In the genomic region with DNA sequence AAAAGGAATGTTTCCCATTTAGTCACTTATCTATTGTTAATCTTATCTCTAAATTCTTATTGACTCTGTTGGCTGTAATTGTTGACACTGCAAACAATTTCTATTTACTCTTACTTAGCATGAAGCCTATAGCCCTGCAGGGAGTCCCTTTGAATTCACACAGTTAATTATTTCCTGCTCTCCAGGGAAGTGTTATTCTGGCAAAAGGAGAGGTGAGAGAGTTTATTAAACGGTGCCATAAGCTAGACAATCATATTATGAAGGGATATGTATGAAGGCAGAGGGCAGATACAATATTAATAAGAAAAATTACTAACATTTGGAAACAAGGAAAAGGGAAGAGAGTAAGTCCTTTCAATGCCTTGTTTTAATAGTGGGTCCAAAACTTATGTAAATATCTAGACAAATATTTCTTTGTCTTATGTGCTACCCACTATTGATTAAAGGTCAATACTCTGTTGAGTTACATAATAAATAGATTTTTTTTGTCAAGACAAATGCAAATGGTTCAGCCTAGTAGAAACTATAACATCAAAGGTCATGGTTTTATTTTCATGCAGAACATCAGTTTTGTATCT, we compare ENCODE assay signal across 17 cellular contexts.
A peak's percentile ranks its signal among the peaks of the same experiment; 100 is the strongest.
DNase-seq lines count a peak whose midpoint lies in the region; ATAC-seq and TF ChIP-seq lines count a peak whose summit lies in the region.
"Had no signal": no experiment of that assay in that cellular context is flagged by ENCODE, and none has a peak within 500 bp of the region (broad histone marks: within the 10 kb centered on the region; RNA-seq: fewer than 3 reads in every experiment).

No MANE protein-coding gene starts in this region.

- DNase-seq in DMS153 treated with DMSO at 0.1 percent for 48 hours (lab: John Stamatoyannopoulos, UW; ENCODE audit: unreplicated experiment), result peak; percentile 98
- peak; percentile 42 for DNase-seq in NCI-H128 (lab: John Stamatoyannopoulos, UW; ENCODE audit: unreplicated experiment)
- DNase-seq in NCI-H748 treated with DMSO at 0.1 percent for 48 hours (lab: John Stamatoyannopoulos, UW), result peak; percentile 100
- DNase-seq in left lobe of liver (ENCODE audit: low spot score), result no peak
- DNase-seq in activated T-cell treated with anti-CD3 and anti-CD28 coated beads, Interleukin-2, amount 50 U/mL, for 72 hours, result no peak
- DNase-seq in GM10266 (ENCODE audit: extremely low spot score), result no peak
- DNase-seq in activated CD4-positive, alpha-beta memory T cell treated with anti-CD3 and anti-CD28 coated beads, Interleukin-2, amount 10 ng/mL, durations not matched to agents 7 days and 5 days, result no peak
- DNase-seq: activated CD8-positive, alpha-beta memory T cell treated with anti-CD3 and anti-CD28 coated beads for 24 hours; activated gamma-delta T cell; heart left ventricle; left ventricle myocardium inferior; naive thymus-derived CD4-positive, alpha-beta T cell; retina had no signal

- H3K4me1 Mint-ChIP-seq in activated T-cell treated with anti-CD3 and anti-CD28 coated beads, Interleukin-2, amount 50 U/mL, for 72 hours (ENCODE audit: low read depth), result no peaks in the 10 kb centered on the region
- no peaks in the 10 kb centered on the region for H3K4me1 Mint-ChIP-seq in activated CD4-positive, alpha-beta memory T cell treated with anti-CD3 and anti-CD28 coated beads, Interleukin-2, amount 10 ng/mL, durations not matched to agents 7 days and 5 days
- H3K4me1 Mint-ChIP-seq: B cell; naive thymus-derived CD4-positive, alpha-beta T cell had no signal

- peaks cover 1 to 4% of the 10 kb centered on the region in 2 donors for H3K9me3 Mint-ChIP-seq in activated T-cell treated with anti-CD3 and anti-CD28 coated beads, Interleukin-2, amount 50 U/mL, for 72 hours
- peaks cover 5% of the 10 kb centered on the region for H3K9me3 Mint-ChIP-seq in activated CD4-positive, alpha-beta memory T cell treated with anti-CD3 and anti-CD28 coated beads, Interleukin-2, amount 10 ng/mL, durations not matched to agents 7 days and 5 days
- H3K9me3 Mint-ChIP-seq: dendritic cell treated with granulocyte-macrophage colony-stimulating factor and Interleukin-4, amounts not matched to agents 40 ng/mL and 50 ng/mL, for 4 days had no signal

- peak; percentile 31 for ATAC-seq in left lobe of liver
- no peak for ATAC-seq in activated T-cell treated with anti-CD3 and anti-CD28 coated beads, Interleukin-2, amount 50 U/mL, for 72 hours (replicated peaks in 1 of 2)
- ATAC-seq in GM18861 (IDR thresholded peaks at IDR 0.05; ENCODE audit: unreplicated experiment), result no peak
- ATAC-seq: esophagus mucosa; heart left ventricle; naive thymus-derived CD4-positive, alpha-beta T cell had no signal

- TF ChIP-seq CTCF in GM10266 (IDR thresholded peaks at IDR 0.05; ENCODE audit: control insufficient read depth, insufficient read depth, low read depth, missing control alignments), result no peak

- H3K27ac Mint-ChIP-seq in activated T-cell treated with anti-CD3 and anti-CD28 coated beads, Interleukin-2, amount 50 U/mL, for 72 hours, result no peak overlapping the region
- H3K27ac Mint-ChIP-seq in activated CD4-positive, alpha-beta memory T cell treated with anti-CD3 and anti-CD28 coated beads, Interleukin-2, amount 10 ng/mL, durations not matched to agents 7 days and 5 days, result no peak overlapping the region
- H3K27ac Mint-ChIP-seq: B cell; dendritic cell treated with granulocyte-macrophage colony-stimulating factor and Interleukin-4, amounts not matched to agents 40 ng/mL and 50 ng/mL, for 4 days; naive thymus-derived CD4-positive, alpha-beta T cell had no signal

- no peaks in the 10 kb centered on the region for H3K27me3 Mint-ChIP-seq in activated T-cell treated with anti-CD3 and anti-CD28 coated beads, Interleukin-2, amount 50 U/mL, for 72 hours (ENCODE audit: low read depth)
- no peaks in the 10 kb centered on the region for H3K27me3 Mint-ChIP-seq in activated CD4-positive, alpha-beta memory T cell treated with anti-CD3 and anti-CD28 coated beads, Interleukin-2, amount 10 ng/mL, durations not matched to agents 7 days and 5 days
- H3K27me3 Mint-ChIP-seq: B cell; dendritic cell treated with granulocyte-macrophage colony-stimulating factor and Interleukin-4, amounts not matched to agents 40 ng/mL and 50 ng/mL, for 4 days; naive thymus-derived CD4-positive, alpha-beta T cell had no signal

- CTCF ChIA-PET in activated CD4-positive, alpha-beta memory T cell treated with anti-CD3 and anti-CD28 coated beads, Interleukin-2, amount 10 ng/mL, durations not matched to agents 7 days and 5 days (lab: Charles Lee), result no interaction called here

- no peak overlapping the region for H3K4me3 Mint-ChIP-seq in activated T-cell treated with anti-CD3 and anti-CD28 coated beads, Interleukin-2, amount 50 U/mL, for 72 hours
- H3K4me3 Mint-ChIP-seq in activated CD4-positive, alpha-beta memory T cell treated with anti-CD3 and anti-CD28 coated beads, Interleukin-2, amount 10 ng/mL, durations not matched to agents 7 days and 5 days, result no peak overlapping the region
- H3K4me3 Mint-ChIP-seq: B cell; dendritic cell treated with granulocyte-macrophage colony-stimulating factor and Interleukin-4, amounts not matched to agents 40 ng/mL and 50 ng/mL, for 4 days; naive thymus-derived CD4-positive, alpha-beta T cell had no signal

- no peaks in the 10 kb centered on the region for H3K36me3 Mint-ChIP-seq in activated T-cell treated with anti-CD3 and anti-CD28 coated beads, Interleukin-2, amount 50 U/mL, for 72 hours (ENCODE audit: insufficient read depth in 2 of 2)
- H3K36me3 Mint-ChIP-seq in activated CD4-positive, alpha-beta memory T cell treated with anti-CD3 and anti-CD28 coated beads, Interleukin-2, amount 10 ng/mL, durations not matched to agents 7 days and 5 days (ENCODE audit: low read depth), result no peaks in the 10 kb centered on the region
- H3K36me3 Mint-ChIP-seq: naive thymus-derived CD4-positive, alpha-beta T cell had no signal

- POLR2A ChIA-PET in activated CD4-positive, alpha-beta memory T cell treated with anti-CD3 and anti-CD28 coated beads, Interleukin-2, amount 10 ng/mL, durations not matched to agents 7 days and 5 days (lab: Charles Lee), result interaction anchor here (0.6 kb wide), 1 partner anchor 19 kb away, joined by 3 read pairs; no protein-coding TSS in a partner anchor

Comparison
In these comparisons a context has a peak if more than half of its experiments do, and no peak if none do; other contexts are left out.
1. DNase-seq: peak in DMS153 treated with DMSO at 0.1 percent for 48 hours (single experiment), NCI-H128 (single experiment) and NCI-H748 treated with DMSO at 0.1 percent for 48 hours (single experiment); none in left lobe of liver (single experiment), activated T-cell treated with anti-CD3 and anti-CD28 coated beads, Interleukin-2, amount 50 U/mL, for 72 hours (0 of 2), GM10266 (single experiment) and activated CD4-positive, alpha-beta memory T cell treated with anti-CD3 and anti-CD28 coated beads, Interleukin-2, amount 10 ng/mL, durations not matched to agents 7 days and 5 days (single experiment).